Comparison of ENCODE assay signal across 1 cellular context in the genomic region with DNA sequence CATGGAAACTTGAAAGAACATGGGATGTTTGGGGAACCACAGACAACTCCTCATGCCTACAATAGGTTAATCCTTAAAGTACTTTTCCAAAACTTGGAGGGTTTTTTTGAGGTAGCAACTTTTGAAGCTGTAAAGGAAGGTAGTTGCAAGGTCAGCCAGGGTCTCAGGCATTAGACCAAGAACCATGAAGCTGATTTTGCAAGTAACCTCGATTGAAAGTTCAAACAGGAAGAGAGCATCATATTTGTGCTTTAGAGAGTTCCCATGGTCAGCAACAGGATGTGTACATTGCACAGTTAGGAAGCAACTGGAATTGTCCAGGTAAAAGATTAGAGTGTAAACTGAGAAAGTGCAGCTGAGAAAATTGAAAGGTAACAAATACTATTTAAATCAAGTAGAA.
TF ChIP-seq lines count a peak whose summit lies in the region.

No MANE protein-coding gene starts in this region.

TF ChIP-seq in HepG2, 621 proteins besides CTCF, POLR2A, EP300 and RAD21 (continued from another document):
- TF ChIP-seq, protein P1, sequence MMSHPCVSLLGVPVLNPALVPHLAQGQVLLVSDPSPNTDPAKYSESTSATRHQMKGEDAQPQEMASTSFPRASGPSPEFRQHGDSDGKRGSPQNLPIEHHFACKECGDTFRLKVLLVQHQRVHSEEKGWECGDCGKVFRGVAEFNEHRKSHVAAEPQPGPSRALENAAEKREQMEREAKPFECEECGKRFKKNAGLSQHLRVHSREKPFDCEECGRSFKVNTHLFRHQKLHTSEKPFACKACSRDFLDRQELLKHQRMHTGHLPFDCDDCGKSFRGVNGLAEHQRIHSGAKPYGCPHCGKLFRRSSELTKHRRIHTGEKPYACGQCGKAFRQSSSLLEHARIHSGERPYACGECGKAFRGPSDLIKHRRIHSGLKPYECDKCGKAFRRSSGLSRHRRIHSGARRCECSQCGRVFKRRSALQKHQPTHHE (CRISPR knock-in tag; IDR thresholded peaks at IDR 0.05; ENCODE audit: borderline replicate concordance): no peak
- TF ChIP-seq ZNF558 (CRISPR knock-in tag; IDR thresholded peaks at IDR 0.05; ENCODE audit: borderline replicate concordance) (no peak), IKZF5 (CRISPR knock-in tag; IDR thresholded peaks at IDR 0.05) (0 out of 2 replicates have a peak, but pooled peaks have one; percentile 24), KDM5A (IDR thresholded peaks at IDR 0.05; ENCODE audit: borderline replicate concordance, low read length) (no peak), ZNF839 (CRISPR knock-in tag; IDR thresholded peaks at IDR 0.05; ENCODE audit: borderline replicate concordance) (no peak), MBD4 (IDR thresholded peaks at IDR 0.05; ENCODE audit: borderline replicate concordance, low read length) (no peak), NCOA5 (CRISPR knock-in tag; IDR thresholded peaks at IDR 0.05) (no peak), HNRNPH1 (optimal IDR thresholded peaks at IDR 0.05; ENCODE audit: low read depth, low read length) (no peak), ZFY (CRISPR knock-in tag; IDR thresholded peaks at IDR 0.05) (no peak), ZNF256 (CRISPR knock-in tag; conservative IDR thresholded peaks at IDR 0.05) (no peak), ZNF740 (CRISPR knock-in tag; IDR thresholded peaks at IDR 0.05) (no peak), GLI4 (CRISPR knock-in tag; IDR thresholded peaks at IDR 0.05; ENCODE audit: borderline replicate concordance) (no peak), GABPB1 (CRISPR knock-in tag; IDR thresholded peaks at IDR 0.05) (peak; percentile 37; the same call in 1 of the 2 replicates), ZNF138 (CRISPR knock-in tag; IDR thresholded peaks at IDR 0.05; ENCODE audit: low read depth) (no peak), ZFX (CRISPR knock-in tag; IDR thresholded peaks at IDR 0.05; ENCODE audit: low read depth) (no peak), ZFP36 (IDR thresholded peaks at IDR 0.05; ENCODE audit: borderline replicate concordance, low read depth, low read length, partially characterized antibody) (no peak), DPF2 (CRISPR knock-in tag; IDR thresholded peaks at IDR 0.05; ENCODE audit: borderline replicate concordance, low read depth) (peak; percentile 59; the same call in 1 of the 2 replicates), ZNF883 (CRISPR knock-in tag; IDR thresholded peaks at IDR 0.05; ENCODE audit: not compliant biosample characterization) (no peak), NRL (CRISPR knock-in tag; IDR thresholded peaks at IDR 0.05; ENCODE audit: borderline replicate concordance) (no peak), ZGPAT (CRISPR knock-in tag; IDR thresholded peaks at IDR 0.05) (0 out of 2 replicates have a peak, but pooled peaks have one; percentile 34), FOSL1 (CRISPR knock-in tag; IDR thresholded peaks at IDR 0.05; ENCODE audit: borderline replicate concordance) (no peak), HES4 (CRISPR knock-in tag; IDR thresholded peaks at IDR 0.05; ENCODE audit: borderline replicate concordance) (no peak), KDM5B (CRISPR knock-in tag; IDR thresholded peaks at IDR 0.05; ENCODE audit: borderline replicate concordance) (no peak)
- TF ChIP-seq, protein P2, sequence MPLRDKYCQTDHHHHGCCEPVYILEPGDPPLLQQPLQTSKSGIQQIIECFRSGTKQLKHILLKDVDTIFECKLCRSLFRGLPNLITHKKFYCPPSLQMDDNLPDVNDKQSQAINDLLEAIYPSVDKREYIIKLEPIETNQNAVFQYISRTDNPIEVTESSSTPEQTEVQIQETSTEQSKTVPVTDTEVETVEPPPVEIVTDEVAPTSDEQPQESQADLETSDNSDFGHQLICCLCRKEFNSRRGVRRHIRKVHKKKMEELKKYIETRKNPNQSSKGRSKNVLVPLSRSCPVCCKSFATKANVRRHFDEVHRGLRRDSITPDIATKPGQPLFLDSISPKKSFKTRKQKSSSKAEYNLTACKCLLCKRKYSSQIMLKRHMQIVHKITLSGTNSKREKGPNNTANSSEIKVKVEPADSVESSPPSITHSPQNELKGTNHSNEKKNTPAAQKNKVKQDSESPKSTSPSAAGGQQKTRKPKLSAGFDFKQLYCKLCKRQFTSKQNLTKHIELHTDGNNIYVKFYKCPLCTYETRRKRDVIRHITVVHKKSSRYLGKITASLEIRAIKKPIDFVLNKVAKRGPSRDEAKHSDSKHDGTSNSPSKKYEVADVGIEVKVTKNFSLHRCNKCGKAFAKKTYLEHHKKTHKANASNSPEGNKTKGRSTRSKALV (CRISPR knock-in tag; IDR thresholded peaks at IDR 0.05): no peak
- TF ChIP-seq, protein P3, sequence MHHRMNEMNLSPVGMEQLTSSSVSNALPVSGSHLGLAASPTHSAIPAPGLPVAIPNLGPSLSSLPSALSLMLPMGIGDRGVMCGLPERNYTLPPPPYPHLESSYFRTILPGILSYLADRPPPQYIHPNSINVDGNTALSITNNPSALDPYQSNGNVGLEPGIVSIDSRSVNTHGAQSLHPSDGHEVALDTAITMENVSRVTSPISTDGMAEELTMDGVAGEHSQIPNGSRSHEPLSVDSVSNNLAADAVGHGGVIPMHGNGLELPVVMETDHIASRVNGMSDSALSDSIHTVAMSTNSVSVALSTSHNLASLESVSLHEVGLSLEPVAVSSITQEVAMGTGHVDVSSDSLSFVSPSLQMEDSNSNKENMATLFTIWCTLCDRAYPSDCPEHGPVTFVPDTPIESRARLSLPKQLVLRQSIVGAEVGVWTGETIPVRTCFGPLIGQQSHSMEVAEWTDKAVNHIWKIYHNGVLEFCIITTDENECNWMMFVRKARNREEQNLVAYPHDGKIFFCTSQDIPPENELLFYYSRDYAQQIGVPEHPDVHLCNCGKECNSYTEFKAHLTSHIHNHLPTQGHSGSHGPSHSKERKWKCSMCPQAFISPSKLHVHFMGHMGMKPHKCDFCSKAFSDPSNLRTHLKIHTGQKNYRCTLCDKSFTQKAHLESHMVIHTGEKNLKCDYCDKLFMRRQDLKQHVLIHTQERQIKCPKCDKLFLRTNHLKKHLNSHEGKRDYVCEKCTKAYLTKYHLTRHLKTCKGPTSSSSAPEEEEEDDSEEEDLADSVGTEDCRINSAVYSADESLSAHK (CRISPR knock-in tag; IDR thresholded peaks at IDR 0.05; ENCODE audit: borderline replicate concordance): no peak
